15 cellular contexts compared by ENCODE assay signal in the genomic region with DNA sequence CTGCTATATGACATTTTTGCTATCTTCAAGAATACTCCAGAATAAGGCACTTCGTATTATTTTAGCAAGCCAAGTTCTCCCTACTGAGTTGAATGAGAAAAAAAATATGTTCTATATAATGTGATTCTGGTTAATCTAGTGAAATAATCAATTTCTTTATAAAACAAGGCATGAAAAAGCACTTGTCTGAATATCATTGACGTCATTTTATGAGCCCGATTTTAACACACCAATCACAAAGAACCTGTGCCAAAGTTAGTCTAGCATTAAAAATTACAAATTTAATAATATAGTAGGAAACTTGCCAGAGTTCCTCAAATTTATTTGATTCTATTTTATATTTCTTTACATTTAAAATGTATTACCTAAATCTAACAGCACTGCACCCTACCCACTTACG.
DNase-seq lines count a peak whose midpoint lies in the region; ATAC-seq and TF ChIP-seq lines count a peak whose summit lies in the region.
"Had no signal": no experiment of that assay in that cellular context is flagged by ENCODE, and none has a peak within 500 bp of the region (broad histone marks: within the 10 kb centered on the region; RNA-seq: fewer than 3 reads in every experiment).

No MANE protein-coding gene starts in this region.

- no peak overlapping the region for H3K4me3 ChIP-seq in HEK293 (ENCODE audit: low read depth, low read length)
- H3K4me3 ChIP-seq in Panc1 (ENCODE audit: low read depth in 2 of 2, low read length in 2 of 2) = no peak overlapping the region
- peak overlapping the region; percentile 10 for H3K4me3 ChIP-seq in iPS-18a (ENCODE audit: low read length)
- no peak overlapping the region for H3K4me3 ChIP-seq in smooth muscle cell
- no peak overlapping the region for H3K4me3 ChIP-seq in aorta (ENCODE audit: low read length in 2 of 2)
- H3K4me3 ChIP-seq: A549, GM12878 had no signal

- H3F3A ChIP-seq in smooth muscle cell (ENCODE audit: low read depth) = peaks cover 6% of the 10 kb centered on the region

- POLR2A ChIA-PET in HEK293 (lab: Yijun Ruan, JAX) = no interaction called here
- POLR2A ChIA-PET in Panc1 (lab: Charles Lee) = no interaction called here

- TF ChIP-seq CTCF in HEK293 (tag by site-specific recombination; IDR thresholded peaks at IDR 0.05) = no peak
- TF ChIP-seq CTCF in Panc1 (IDR thresholded peaks at IDR 0.05) = no peak
- TF ChIP-seq CTCF in smooth muscle cell (IDR thresholded peaks at IDR 0.05; ENCODE audit: borderline replicate concordance, insufficient read depth, poor library complexity, severe bottlenecking) = no peak

- peak overlapping the region; percentile 22 for H2AFZ ChIP-seq in smooth muscle cell (ENCODE audit: low read depth)

- intact Hi-C loops in Panc1 (cut with micrococcal nuclease; ENCODE audit: unreplicated experiment) = no loop called here
- intact Hi-C loops in aorta (cut with DNase I) = no loop called here

- H3K4me1 ChIP-seq in HEK293 (ENCODE audit: control insufficient read depth, insufficient read depth, low read length) (peaks cover 19% of the 10 kb centered on the region), Panc1 (ENCODE audit: control insufficient read depth, insufficient read depth, low read length) (peaks cover 18% of the 10 kb centered on the region), iPS-18a (ENCODE audit: control insufficient read depth, low read depth, low read length) (peaks cover 42% of the 10 kb centered on the region), smooth muscle cell (ENCODE audit: low read depth) (peaks cover 21% of the 10 kb centered on the region), aorta (ENCODE audit: control insufficient read depth in 1 of 2, insufficient read depth in 2 of 2, low read length in 2 of 2) (no peaks in the 10 kb centered on the region)
- H3K4me1 ChIP-seq: BE2C had no signal

- no peak overlapping the region for H3K4me2 ChIP-seq in smooth muscle cell
- H3K4me2 ChIP-seq: A549 had no signal

- no peaks in the 10 kb centered on the region for H3K79me2 ChIP-seq in smooth muscle cell (ENCODE audit: low read depth)

- in situ Hi-C loops in Panc1 (cut with HindIII; ENCODE audit: low pct_unique_long_range_greater_than_20kb, low sequenced_read_pairs) = no loop called here

- H3K27ac ChIP-seq in HEK293 (ENCODE audit: extremely low read depth, low read depth, low read length) (no peak overlapping the region), Panc1 (ENCODE audit: low read length) (peak overlapping the region; percentile 55; the same call in 1 of the 2 replicates), iPS-18a (ENCODE audit: low read length) (no peak overlapping the region), smooth muscle cell (ENCODE audit: low read depth) (peak overlapping the region; percentile 22), aorta (ENCODE audit: low read depth in 1 of 2, low read length in 2 of 2) (no peak overlapping the region)
- H3K27ac ChIP-seq: C4-2B, HL-60 had no signal

- no peaks in the 10 kb centered on the region for H4K20me1 ChIP-seq in smooth muscle cell (ENCODE audit: low read depth)

- H3K9ac ChIP-seq in iPS-18a (ENCODE audit: low read length) (no peak overlapping the region), smooth muscle cell (ENCODE audit: low read depth) (no peak overlapping the region)

- DNase-seq in Panc1 (ENCODE audit: low read depth, low spot score) (no peak), smooth muscle cell (lab: John Stamatoyannopoulos, UW; ENCODE audit: unreplicated experiment) (no peak), T-helper 1 cell (no peak), NCI-H187 treated with DMSO at 0.1 percent for 48 hours (lab: John Stamatoyannopoulos, UW) (no peak), aorta (no peak)
- DNase-seq: CD4-positive, alpha-beta memory T cell; GOT3; HCEC 1CT had no signal

- 61% methylated on average over 4 of the region's 4 CpGs for WGBS in smooth muscle cell (ENCODE audit: low lambda C conversion rate)
- WGBS in aorta, 2 donors = 78 to 86% methylated on average over 4 of the region's 4 CpGs

- H3K27me3 ChIP-seq in Panc1 (ENCODE audit: control insufficient read depth, insufficient read depth, low read length) (no peaks in the 10 kb centered on the region), iPS-18a (ENCODE audit: control insufficient read depth, insufficient read depth, low read length) (peaks cover 29% of the 10 kb centered on the region), smooth muscle cell (ENCODE audit: low read depth) (no peaks in the 10 kb centered on the region), aorta (ENCODE audit: control insufficient read depth in 1 of 2, insufficient read depth in 2 of 2, low read length in 1 of 2) (no peaks in the 10 kb centered on the region)
- H3K27me3 ChIP-seq: BE2C had no signal

- CTCF ChIA-PET in HEK293 (lab: Yijun Ruan, JAX) (no interaction called here), Panc1 (lab: Charles Lee) (no interaction called here)

- no TSS peak for BruUV-seq in Panc1 (replicated peaks; lab: Mats Ljungman, UMichigan)

- no peaks in the 10 kb centered on the region for H3K9me3 ChIP-seq in HEK293 (ENCODE audit: control insufficient read depth, insufficient read depth, low read depth, low read length)
- no peaks in the 10 kb centered on the region for H3K9me3 ChIP-seq in Panc1 (ENCODE audit: control insufficient read depth, insufficient read depth, low read depth, low read length)
- H3K9me3 ChIP-seq in iPS-18a (ENCODE audit: control insufficient read depth, low read depth, low read length) = no peaks in the 10 kb centered on the region
- H3K9me3 ChIP-seq in smooth muscle cell (replicated peaks; ENCODE audit: low read depth) = no peaks in the 10 kb centered on the region
- no peaks in the 10 kb centered on the region for H3K9me3 ChIP-seq in aorta (ENCODE audit: control insufficient read depth, low read length)
- H3K9me3 ChIP-seq: A549, BE2C had no signal

- no peak for ATAC-seq in Panc1
- no peak for ATAC-seq in aorta (ENCODE audit: low FRiP score)
- ATAC-seq: A549, GM12878 had no signal

- H3K36me3 ChIP-seq in HEK293 (ENCODE audit: control insufficient read depth in 2 of 2, insufficient read depth in 1 of 2, low read length in 2 of 2) (no peaks in the 10 kb centered on the region), Panc1 (ENCODE audit: control insufficient read depth, insufficient read depth, low read length) (peaks cover 42% of the 10 kb centered on the region), iPS-18a (ENCODE audit: control insufficient read depth, low read depth, low read length) (no peaks in the 10 kb centered on the region), smooth muscle cell (ENCODE audit: low read depth) (no peaks in the 10 kb centered on the region), aorta (ENCODE audit: control insufficient read depth in 1 of 2, insufficient read depth in 2 of 2, low read length in 1 of 2) (no peaks in the 10 kb centered on the region)
- H3K36me3 ChIP-seq: BE2C had no signal

TF ChIP-seq in HEK293, 187 proteins besides CTCF, POLR2A, EP300 and RAD21:
- no peak for TF ChIP-seq ZNF24 (tag by site-specific recombination; IDR thresholded peaks at IDR 0.05)
- peak; percentile 51; the same call in 1 of the 2 replicates for TF ChIP-seq ATF2 (tag by site-specific recombination; IDR thresholded peaks at IDR 0.05; ENCODE audit: low read depth)
- TF ChIP-seq, protein P1, sequence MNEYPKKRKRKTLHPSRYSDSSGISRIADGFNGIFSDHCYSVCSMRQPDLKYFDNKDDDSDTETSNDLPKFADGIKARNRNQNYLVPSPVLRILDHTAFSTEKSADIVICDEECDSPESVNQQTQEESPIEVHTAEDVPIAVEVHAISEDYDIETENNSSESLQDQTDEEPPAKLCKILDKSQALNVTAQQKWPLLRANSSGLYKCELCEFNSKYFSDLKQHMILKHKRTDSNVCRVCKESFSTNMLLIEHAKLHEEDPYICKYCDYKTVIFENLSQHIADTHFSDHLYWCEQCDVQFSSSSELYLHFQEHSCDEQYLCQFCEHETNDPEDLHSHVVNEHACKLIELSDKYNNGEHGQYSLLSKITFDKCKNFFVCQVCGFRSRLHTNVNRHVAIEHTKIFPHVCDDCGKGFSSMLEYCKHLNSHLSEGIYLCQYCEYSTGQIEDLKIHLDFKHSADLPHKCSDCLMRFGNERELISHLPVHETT (tag by site-specific recombination; IDR thresholded peaks at IDR 0.05) = no peak
- TF ChIP-seq SP2 (tag by site-specific recombination; IDR thresholded peaks at IDR 0.05) = no peak

Comparison
In these comparisons a context has a peak if more than half of its experiments do, and no peak if none do; other contexts are left out.
1. H3K27ac ChIP-seq: peak in Panc1 (single experiment) and smooth muscle cell (single experiment); none in HEK293 (single experiment), iPS-18a (single experiment) and aorta (0 of 2).